Comparison of ENCODE assay signal across 21 cellular contexts in genomic region chr2:238257786-238258700, GRCh38. TPM values are rescaled to one million over a fixed set of nuclear protein-coding genes. Genes with fewer than 3 reads are reported as not detected.
DNase-seq lines count a peak whose midpoint lies in the region; ATAC-seq, FAIRE-seq and TF ChIP-seq lines count a peak whose summit lies in the region.
"Had no signal": no experiment of that assay in that cellular context is flagged by ENCODE, and none has a peak within 500 bp of the region (broad histone marks: within the 10 kb centered on the region; RNA-seq: fewer than 3 reads in every experiment).

No MANE protein-coding gene starts in this region.

- intact Hi-C loops in left cardiac atrium (cut with DNase I): no loop called here
- intact Hi-C loops in Right ventricle myocardium superior (cut with DNase I): no loop called here
- intact Hi-C loops in lower lobe of right lung (cut with DNase I): no loop called here
- intact Hi-C loops in aorta (cut with DNase I): no loop called here

- H3K4me1 ChIP-seq in lower lobe of right lung (peaks cover 21% of the 10 kb centered on the region), aorta (ENCODE audit: control insufficient read depth in 1 of 2, insufficient read depth in 2 of 2, low read length in 2 of 2) (no peaks in the 10 kb centered on the region)

- H3K9me3 ChIP-seq in lower lobe of right lung (no peaks in the 10 kb centered on the region), aorta (ENCODE audit: control insufficient read depth, low read length) (no peaks in the 10 kb centered on the region)
- H3K9me3 ChIP-seq: Peyer's patch had no signal

- WGBS in aorta, 2 donors: 90 to 92% methylated on average over 15 of the region's 15 CpGs

- ATAC-seq in left cardiac atrium (no peak), Right ventricle myocardium superior (ENCODE audit: poor library complexity) (no peak), lower lobe of right lung (no peak), aorta (ENCODE audit: low FRiP score) (no peak), HG03159 (IDR thresholded peaks at IDR 0.05; ENCODE audit: unreplicated experiment) (no peak)
- ATAC-seq: K562 had no signal

- no peak overlapping the region for H3K4me3 ChIP-seq in lower lobe of right lung
- H3K4me3 ChIP-seq in aorta (ENCODE audit: low read length in 2 of 2): no peak overlapping the region
- H3K4me3 ChIP-seq in coronary artery: no peak overlapping the region
- H3K4me3 ChIP-seq: K562, Peyer's patch had no signal

- H3K27me3 ChIP-seq in lower lobe of right lung (ENCODE audit: low read depth): no peaks in the 10 kb centered on the region
- H3K27me3 ChIP-seq in aorta (ENCODE audit: control insufficient read depth in 1 of 2, insufficient read depth in 2 of 2, low read length in 1 of 2): no peaks in the 10 kb centered on the region
- H3K27me3 ChIP-seq: Peyer's patch had no signal

- TF ChIP-seq CTCF in VCaP (conservative IDR thresholded peaks at IDR 0.05) (no peak), lower lobe of right lung (IDR thresholded peaks at IDR 0.05) (no peak), coronary artery (IDR thresholded peaks at IDR 0.05) (no peak)

- peak overlapping the region; percentile 23; the same call in 1 of the 2 replicates for H3K27ac ChIP-seq in VCaP
- H3K27ac ChIP-seq in lower lobe of right lung: no peak overlapping the region
- H3K27ac ChIP-seq in aorta (ENCODE audit: low read depth in 1 of 2, low read length in 2 of 2): no peak overlapping the region
- no peak overlapping the region for H3K27ac ChIP-seq in coronary artery
- H3K27ac ChIP-seq: C4-2B, Peyer's patch had no signal

- H3K36me3 ChIP-seq in lower lobe of right lung: peaks cover 92% of the 10 kb centered on the region
- peaks cover 0 to 5% of the 10 kb centered on the region in 2 donors for H3K36me3 ChIP-seq in aorta (ENCODE audit: control insufficient read depth in 1 of 2, insufficient read depth in 2 of 2, low read length in 1 of 2)

- FAIRE-seq in GM19239 (lab: Jason Lieb, UNC): no peak
- FAIRE-seq: H54, K562 had no signal

- DNase-seq in left cardiac atrium (peak; percentile 11), Right ventricle myocardium superior (no peak), lower lobe of right lung (peak; percentile 25), aorta (peak; percentile 23 to 45), coronary artery (ENCODE audit: low spot score) (no peak), GM19239 (ENCODE audit: insufficient read length, low spot score) (no peak)
- DNase-seq: AML-193, DMS79, NCI-H1092, NCI-H1436, NCI-H2029, NCI-H2227 treated with DMSO at 0.1 percent for 48 hours, NCI-H510A, NCI-H774, SHP77 had no signal

RNA-seq across cellular contexts. Expression of gene HES6, which starts 18.2 kb away (rescaled TPM):
- 1 to 10 TPM; 3.8 to 4.3 TPM for total RNA-seq in left cardiac atrium
- total RNA-seq in Right ventricle myocardium superior: 2.5 TPM
- total RNA-seq in lower lobe of right lung: 6.1 TPM
- 1 to 10 TPM; 3.3 to 5.2 TPM for total RNA-seq in aorta
- polyA plus RNA-seq in aorta: 1 to 10 TPM; 3.3 to 9.4 TPM

RNA-seq across cellular contexts. Expression of gene PER2, which starts 30.4 kb away (rescaled TPM):
- total RNA-seq in left cardiac atrium (1 to 10 TPM; 6.4 to 8.1 TPM), Right ventricle myocardium superior (3.6 TPM), lower lobe of right lung (24.9 TPM), aorta (10 to 100 TPM; 22.0 to 25.1 TPM)
- 1 to 10 TPM; 2.0 to 6.1 TPM for polyA plus RNA-seq in aorta

RNA-seq across cellular contexts. Expression of gene ILKAP, which starts 54.5 kb away (rescaled TPM):
- total RNA-seq in left cardiac atrium (10 to 100 TPM; 23.4 to 27.9 TPM), Right ventricle myocardium superior (23.8 TPM), lower lobe of right lung (43.4 TPM), aorta (10 to 100 TPM; 48.4 to 50.7 TPM)
- 100 to 1,000 TPM in 1 of 2 donors, 10 to 100 TPM in 1; 19.4 to 149 TPM for polyA plus RNA-seq in aorta

Comparison
In these comparisons a context has a peak if more than half of its experiments do, and no peak if none do; other contexts are left out.
1. DNase-seq: peak in left cardiac atrium (single experiment), lower lobe of right lung (single experiment) and aorta (2 of 2); none in Right ventricle myocardium superior (single experiment), coronary artery (single experiment) and GM19239 (single experiment).